In the genomic region with DNA sequence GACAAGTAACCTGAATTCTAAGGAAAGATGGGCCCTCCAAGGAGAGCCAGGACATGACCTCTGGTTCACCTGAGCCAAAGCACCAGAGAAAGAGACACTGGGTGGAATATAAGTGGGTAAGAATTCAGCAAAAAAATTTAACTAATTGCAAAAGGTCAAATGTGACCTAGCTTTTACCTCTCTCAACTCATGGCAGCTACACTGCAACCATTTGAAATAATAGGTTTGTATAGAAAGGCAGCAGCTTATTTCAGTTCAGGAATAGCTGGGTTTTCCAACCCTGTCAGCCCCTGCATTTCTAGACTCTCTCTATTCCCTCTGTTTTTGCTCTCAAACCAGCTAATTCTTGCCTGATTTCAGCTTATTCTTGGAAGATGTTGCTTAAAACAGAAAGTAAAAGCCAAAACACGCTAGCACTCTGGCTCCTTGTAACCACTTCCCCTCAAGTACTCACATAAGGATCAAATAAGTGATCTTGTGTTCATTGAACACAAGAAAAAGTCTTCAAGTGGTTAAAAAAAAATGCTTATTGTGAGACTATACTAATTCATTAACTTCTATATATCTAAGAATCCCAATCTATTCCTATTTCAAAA, we compare ENCODE assay signal across 8 cellular contexts.
DNase-seq lines count a peak whose midpoint lies in the region; ATAC-seq and TF ChIP-seq lines count a peak whose summit lies in the region.

No MANE protein-coding gene starts in this region.

- no peak for TF ChIP-seq CTCF in gastroesophageal sphincter (IDR thresholded peaks at IDR 0.05)

- H3K27ac ChIP-seq in CD8-positive, alpha-beta memory T cell (ENCODE audit: low read depth, low read length): no peak overlapping the region
- peak overlapping the region in 1 of 4 donors; percentile 25 for H3K27ac ChIP-seq in gastroesophageal sphincter

- H3K27me3 ChIP-seq in CD8-positive, alpha-beta memory T cell (ENCODE audit: insufficient read depth, low read length, poor library complexity, severe bottlenecking): no peaks in the 10 kb centered on the region
- H3K27me3 ChIP-seq in adipocyte (replicated peaks; ENCODE audit: control insufficient read depth, insufficient read depth, low read length) (no peaks in the 10 kb centered on the region), gastroesophageal sphincter (no peaks in the 10 kb centered on the region)

- peak overlapping the region; percentile 75 for H3K9ac ChIP-seq in adipocyte (ENCODE audit: low read length)

- no peak for TF ChIP-seq POLR2A in gastroesophageal sphincter (IDR thresholded peaks at IDR 0.05)

- whole genome bisulfite sequencing in gastroesophageal sphincter (ENCODE audit: low coverage in 1 of 2), 2 donors: 20 to 45% methylated on average over 1 of the region's 1 CpG

- POLR2A ChIA-PET in CD8-positive, alpha-beta memory T cell (lab: Charles Lee): no interaction called here

- no peaks in the 10 kb centered on the region for H3K9me3 ChIP-seq in CD8-positive, alpha-beta memory T cell (ENCODE audit: low read length)
- no peaks in the 10 kb centered on the region for H3K9me3 ChIP-seq in adipocyte (ENCODE audit: control insufficient read depth, low read length)
- no peaks in the 10 kb centered on the region for H3K9me3 ChIP-seq in gastroesophageal sphincter

- H3K9me3 Mint-ChIP-seq in CD8-positive, alpha-beta memory T cell: no peaks in the 10 kb centered on the region
- no peaks in the 10 kb centered on the region for H3K9me3 Mint-ChIP-seq in stimulated activated naive CD8-positive, alpha-beta T cell treated with anti-CD3 and anti-CD28 coated beads, Interleukin-15, amount 100 ng/mL, for 72 hours

- no peak for TF ChIP-seq EP300 in gastroesophageal sphincter (IDR thresholded peaks at IDR 0.05)

- DNase-seq in CD8-positive, alpha-beta memory T cell: peak in 2 of 5 donors; percentile 5 to 30
- peak; percentile 54 for DNase-seq in adipocyte (ENCODE audit: low read depth)
- peak; percentile 7 to 8 for DNase-seq in stimulated activated naive CD8-positive, alpha-beta T cell treated with anti-CD3 and anti-CD28 coated beads, Interleukin-15, amount 100 ng/mL, for 72 hours
- no peak for DNase-seq in HuH-7.5 (ENCODE audit: low spot score)
- DNase-seq in NCI-H69 (lab: John Stamatoyannopoulos, UW): no peak

- peak overlapping the region; percentile 57 for H3K4me3 ChIP-seq in CD8-positive, alpha-beta memory T cell (ENCODE audit: low read length)
- H3K4me3 ChIP-seq in adipocyte (ENCODE audit: low read length) (peak overlapping the region; percentile 75), gastroesophageal sphincter (peak overlapping the region in 1 of 2 donors; percentile 27)

- H3K27ac Mint-ChIP-seq in CD8-positive, alpha-beta memory T cell: peak overlapping the region; percentile 79 to 98 (median 93)
- peak overlapping the region; percentile 75 to 97 for H3K27ac Mint-ChIP-seq in stimulated activated naive CD8-positive, alpha-beta T cell treated with anti-CD3 and anti-CD28 coated beads, Interleukin-15, amount 100 ng/mL, for 72 hours

- H3K36me3 ChIP-seq in CD8-positive, alpha-beta memory T cell (ENCODE audit: insufficient read depth, low read length): no peaks in the 10 kb centered on the region
- H3K36me3 ChIP-seq in adipocyte (ENCODE audit: control insufficient read depth, insufficient read depth, low read length, severe bottlenecking) (no peaks in the 10 kb centered on the region), gastroesophageal sphincter (no peaks in the 10 kb centered on the region)

- peak; percentile 92 for ATAC-seq in GM19455 (IDR thresholded peaks at IDR 0.05; ENCODE audit: unreplicated experiment)
- peak; percentile 59 for ATAC-seq in HG03457 (IDR thresholded peaks at IDR 0.05; ENCODE audit: unreplicated experiment)
- peak; percentile 83 for ATAC-seq in stimulated activated naive CD8-positive, alpha-beta T cell treated with anti-CD3 and anti-CD28 coated beads, Interleukin-15, amount 100 ng/mL, for 72 hours
- ATAC-seq in gastroesophageal sphincter: no peak

- H3K27me3 Mint-ChIP-seq in CD8-positive, alpha-beta memory T cell: no peaks in the 10 kb centered on the region
- H3K27me3 Mint-ChIP-seq in stimulated activated naive CD8-positive, alpha-beta T cell treated with anti-CD3 and anti-CD28 coated beads, Interleukin-15, amount 100 ng/mL, for 72 hours: no peaks in the 10 kb centered on the region

- peak overlapping the region; percentile 40 to 88 (median 82) for H3K4me3 Mint-ChIP-seq in CD8-positive, alpha-beta memory T cell
- H3K4me3 Mint-ChIP-seq in stimulated activated naive CD8-positive, alpha-beta T cell treated with anti-CD3 and anti-CD28 coated beads, Interleukin-15, amount 100 ng/mL, for 72 hours: peak overlapping the region; percentile 68 to 84

- H3K4me1 ChIP-seq in CD8-positive, alpha-beta memory T cell (ENCODE audit: insufficient read depth, low read length): peaks cover 21% of the 10 kb centered on the region
- H3K4me1 ChIP-seq in adipocyte (ENCODE audit: control insufficient read depth, insufficient read depth, low read length): peaks cover 14% of the 10 kb centered on the region
- no peaks in the 10 kb centered on the region for H3K4me1 ChIP-seq in gastroesophageal sphincter

- no peaks in the 10 kb centered on the region for H3K36me3 Mint-ChIP-seq in CD8-positive, alpha-beta memory T cell

- peaks cover 25 to 43% (median 37%) of the 10 kb centered on the region in 3 donors for H3K4me1 Mint-ChIP-seq in CD8-positive, alpha-beta memory T cell
- peaks cover 33% of the 10 kb centered on the region for H3K4me1 Mint-ChIP-seq in stimulated activated naive CD8-positive, alpha-beta T cell treated with anti-CD3 and anti-CD28 coated beads, Interleukin-15, amount 100 ng/mL, for 72 hours

- CTCF ChIA-PET in CD8-positive, alpha-beta memory T cell (lab: Charles Lee): interaction anchor here (1.3 kb wide), 1 partner anchor 99 kb away, joined by 3 read pairs; no protein-coding TSS in a partner anchor

Comparison
In these comparisons a context has a peak if more than half of its experiments do, and no peak if none do; other contexts are left out.
1. DNase-seq: peak in adipocyte (single experiment) and stimulated activated naive CD8-positive, alpha-beta T cell treated with anti-CD3 and anti-CD28 coated beads, Interleukin-15, amount 100 ng/mL, for 72 hours (2 of 2); none in HuH-7.5 (single experiment) and NCI-H69 (single experiment).